23 cellular contexts compared by ENCODE assay signal in genomic region chr4:127959794-127960193, GRCh38.
"Had no signal": no experiment of that assay in that cellular context is flagged by ENCODE, and none has a peak within 500 bp of the region (broad histone marks: within the 10 kb centered on the region; RNA-seq: fewer than 3 reads in every experiment).

No MANE protein-coding gene starts in this region.

- FAIRE-seq: RCC 7860, TTC549 had no signal

- H3K4me1 ChIP-seq: ascending aorta had no signal

- DNase-seq: activated B cell treated with CpG ODN at 0.5 μM for 24 hours; activated CD4-positive, alpha-beta T cell treated with anti-CD3 and anti-CD28 coated beads for 1 hour; activated CD4-positive, alpha-beta T cell treated with anti-CD3 and anti-CD28 coated beads, Interleukin-2, amount 10 ng/mL, durations not matched to agents 24 days and 14 days; activated CD4-positive, alpha-beta T cell treated with anti-CD3 and anti-CD28 coated beads, Interleukin-2, amount 50 U/mL, for 48 hours; activated CD8-positive, alpha-beta memory T cell treated with anti-CD3 and anti-CD28 coated beads, Interleukin-2, amount 10 ng/mL, durations not matched to agents 7 days and 5 days; activated naive CD4-positive, alpha-beta T cell treated with anti-CD3 and anti-CD28 coated beads, Interleukin-2, amount 50 U/mL, for 16 hours; activated naive CD8-positive, alpha-beta T cell treated with anti-CD3 and anti-CD28 coated beads, Interleukin-2, amount 10 ng/mL, durations not matched to agents 7 days and 5 days; activated T-cell treated with anti-CD3 and anti-CD28 coated beads, Interleukin-2, amount 50 U/mL, for 4 hours; amniotic stem cell; KG1; NCI-H1092 treated with DMSO at 0.1 percent for 48 hours; NCI-H1417 treated with DMSO at 0.1 percent for 48 hours; NCI-H1694 treated with DMSO at 0.1 percent for 48 hours; NCI-H2081; NCI-H510A treated with DMSO at 0.1 percent for 48 hours; NCI-H69; SHP77 treated with DMSO at 0.1 percent for 48 hours; T-cell; T-helper 2 cell; T1000 had no signal

- H3K9me3 ChIP-seq: ascending aorta had no signal

- H3K4me3 ChIP-seq: ascending aorta had no signal

- H3K27me3 ChIP-seq: ascending aorta had no signal
